In the genomic region with DNA sequence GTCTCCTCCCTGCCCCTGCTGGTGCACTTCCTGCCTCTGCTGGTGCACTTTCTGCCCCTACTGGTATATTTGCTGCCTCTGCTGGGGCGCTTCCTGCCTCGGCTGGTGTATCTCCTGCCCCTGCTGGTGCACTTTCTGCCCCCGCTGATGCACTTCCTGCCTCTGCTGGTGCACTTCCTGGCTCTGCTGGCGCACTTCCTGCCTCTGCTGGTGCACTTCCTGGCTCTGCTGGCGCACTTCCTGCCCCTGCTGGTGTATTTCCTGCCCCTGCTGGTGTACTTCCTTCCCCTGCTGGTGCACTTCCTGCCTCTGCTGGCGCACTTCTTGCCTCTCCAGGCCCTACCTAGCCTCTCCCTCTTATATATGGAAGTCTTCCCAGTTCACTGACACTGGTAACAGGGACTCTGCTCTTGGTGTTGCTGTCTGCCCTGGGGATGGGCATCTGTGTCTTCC, we compare ENCODE assay signal across 1 cellular context.
TF ChIP-seq lines count a peak whose summit lies in the region.

No MANE protein-coding gene starts in this region.

TF ChIP-seq in HCT116, 20 proteins besides CTCF, POLR2A, EP300 and RAD21 (continued from another document):
- TF ChIP-seq YY1 (IDR thresholded peaks at IDR 0.05; ENCODE audit: extremely low read depth, insufficient replicate concordance, low read depth, low read length) (peak; percentile 7), ELF1 (IDR thresholded peaks at IDR 0.05; ENCODE audit: borderline replicate concordance, low read depth) (peak; percentile 98; the same call in 1 of the 2 replicates)
TF ChIP-seq in HCT116: peak in this region for 10.
